12 cellular contexts compared by ENCODE assay signal in the genomic region with DNA sequence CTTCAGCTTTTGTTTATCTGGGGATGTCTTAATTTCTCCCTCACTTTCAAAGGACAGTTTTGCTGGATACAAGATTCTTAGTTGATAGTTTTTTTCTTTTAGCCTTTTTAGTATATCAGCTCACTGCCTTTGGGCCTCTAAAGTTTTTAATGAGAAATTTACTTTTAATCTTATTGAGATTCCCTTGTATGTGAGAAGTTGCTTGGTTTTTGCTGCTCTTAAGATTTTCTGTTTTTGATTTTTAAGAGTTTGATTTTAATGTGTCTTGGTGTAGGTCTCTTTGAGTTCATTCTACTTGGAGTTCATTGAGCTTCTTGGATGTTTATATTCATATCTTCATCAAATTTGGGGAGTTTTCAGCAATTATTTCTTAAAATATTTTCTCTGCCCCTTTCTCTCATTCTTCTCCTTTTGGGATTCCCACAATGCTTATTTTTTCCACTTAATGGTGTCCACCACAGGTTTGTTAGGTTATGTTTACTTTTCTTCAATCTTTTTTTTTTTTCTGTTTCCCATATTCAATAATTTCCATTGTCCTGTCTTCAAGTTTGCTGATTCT. TPM values are rescaled to one million over a fixed set of nuclear protein-coding genes. Genes with fewer than 3 reads are reported as not detected.
"Had no signal": no experiment of that assay in that cellular context is flagged by ENCODE, and none has a peak within 500 bp of the region (broad histone marks: within the 10 kb centered on the region; RNA-seq: fewer than 3 reads in every experiment).

No MANE protein-coding gene starts in this region.

- H3K4me1 ChIP-seq: HAP-1 had no signal

- H3K4me2 ChIP-seq: GM23338 had no signal

- ATAC-seq: GM23338, HCT116 had no signal

- H3K9ac ChIP-seq: GM23248 had no signal

- DNase-seq: GM23248, GOT3, H7, H9, HCEC 1CT, HFFc6 had no signal

- H3K4me3 ChIP-seq: GM23248, GM23338, HAP-1 had no signal

- H3K36me3 ChIP-seq: HAP-1 had no signal

- FAIRE-seq: H1, H54 had no signal

- H2AFZ ChIP-seq: GM23248, GM23338 had no signal

- H3K27ac ChIP-seq: GM23248 had no signal

RNA-seq across cellular contexts. Expression of a gene that starts 19.6 kb away (rescaled TPM):
- total RNA-seq: GM23248, GM23338, H1, H4, H7, H9, HFFc6 had no signal
- polyA plus RNA-seq: GM23248, GM23338 had no signal
